Comparison of ENCODE assay signal across 1 cellular context in the genomic region with DNA sequence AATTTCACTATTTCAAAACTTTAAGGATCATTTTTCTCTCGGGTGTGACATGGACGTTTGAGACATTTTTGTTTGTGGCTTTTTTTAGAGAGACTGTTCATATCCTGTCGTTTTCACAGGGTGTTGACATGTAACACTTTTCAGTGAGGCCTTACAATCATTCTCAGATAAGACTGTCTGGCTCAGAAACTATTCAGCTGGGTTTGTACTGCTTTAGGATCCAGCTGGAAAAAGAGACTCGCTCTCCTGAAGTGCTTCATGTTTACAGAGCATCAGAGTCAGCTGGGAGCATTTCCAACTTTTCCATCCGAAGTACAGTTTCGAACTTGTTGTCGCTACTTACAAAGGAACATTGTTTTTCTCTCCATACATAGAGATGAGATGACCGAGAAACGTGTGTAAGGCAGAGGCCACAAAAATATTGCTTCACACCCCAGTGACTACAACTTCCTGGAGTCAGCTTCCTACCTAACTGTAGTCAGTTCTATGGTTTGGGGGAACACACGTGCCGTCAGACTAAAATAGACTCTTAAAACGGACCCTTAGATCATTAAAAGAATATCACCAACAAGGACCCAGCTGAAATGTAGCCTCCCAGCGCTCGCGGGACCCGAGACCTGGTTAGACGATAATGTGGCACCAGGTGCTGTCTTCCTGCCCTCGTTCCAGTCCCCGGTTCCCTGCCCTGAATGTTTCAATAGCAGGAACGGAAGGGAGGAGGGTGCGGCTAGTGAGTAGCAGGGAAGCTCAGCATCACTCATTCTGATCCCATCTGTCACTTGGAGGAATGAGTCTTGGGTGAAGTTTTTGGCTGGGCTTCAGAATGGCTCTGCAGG.
TF ChIP-seq lines count a peak whose summit lies in the region.

No MANE protein-coding gene starts in this region.

TF ChIP-seq in GM12878, 131 proteins besides CTCF, POLR2A, EP300 and RAD21 (continued from another document):
- TF ChIP-seq REST (IDR thresholded peaks at IDR 0.05; ENCODE audit: low read depth, low read length) (no peak), IKZF2 (IDR thresholded peaks at IDR 0.05) (peak in 1 of 2 experiments; percentile 28; a peak in 1 of 4 replicates)
